19 cellular contexts compared by ENCODE assay signal in the genomic region with DNA sequence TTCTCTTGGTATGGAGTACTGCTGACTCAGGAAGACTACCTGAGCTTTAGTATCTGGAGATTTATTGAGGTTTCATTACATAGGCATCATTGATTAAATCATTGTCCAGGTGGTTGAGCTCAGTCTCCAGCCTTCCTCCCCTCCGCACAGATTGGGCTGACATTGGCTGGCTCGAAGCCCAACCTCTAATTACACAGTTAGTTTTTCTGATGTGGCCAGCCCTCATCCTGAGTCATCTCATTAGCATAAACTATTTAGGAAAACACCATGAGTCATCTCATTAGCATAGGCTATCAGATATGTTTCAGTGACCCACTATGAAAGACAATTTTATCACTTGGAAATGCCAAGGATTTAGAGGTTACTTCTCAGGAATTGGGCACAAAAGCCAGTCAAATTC.
DNase-seq lines count a peak whose midpoint lies in the region; ATAC-seq and TF ChIP-seq lines count a peak whose summit lies in the region.
"Had no signal": no experiment of that assay in that cellular context is flagged by ENCODE, and none has a peak within 500 bp of the region (broad histone marks: within the 10 kb centered on the region; RNA-seq: fewer than 3 reads in every experiment).

No MANE protein-coding gene starts in this region.

- intact Hi-C loops in A673 (cut with micrococcal nuclease; ENCODE audit: unreplicated experiment) = no loop called here

- ATAC-seq in GM19463 (IDR thresholded peaks at IDR 0.05; ENCODE audit: unreplicated experiment) (peak; percentile 23), HG02763 (IDR thresholded peaks at IDR 0.05; ENCODE audit: unreplicated experiment) (no peak), left lobe of liver (no peak)
- ATAC-seq: activated CD8-positive, alpha-beta memory T cell treated with anti-CD3 and anti-CD28 coated beads, Interleukin-2, amount 10 ng/mL, durations not matched to agents 7 days and 5 days; natural killer cell had no signal

- CTCF ChIA-PET in A673 (lab: Charles Lee) = no interaction called here

- no peak for TF ChIP-seq CTCF in A673 (conservative IDR thresholded peaks at IDR 0.05; ENCODE audit: low read depth, low read length)
- TF ChIP-seq CTCF in fibroblast of lung (conservative IDR thresholded peaks at IDR 0.05 in 1 of 2, IDR thresholded peaks at IDR 0.05 in 1 of 2; ENCODE audit: low read depth in 1 of 2, low read length in 2 of 2) = no peak

- H3K4me3 ChIP-seq in A673 (ENCODE audit: low read depth, low read length, poor library complexity, severe bottlenecking) = no peak overlapping the region
- no peak overlapping the region for H3K4me3 ChIP-seq in fibroblast of lung (replicated peaks in 1 of 4; ENCODE audit: control extremely low read depth in 1 of 4, insufficient read depth in 1 of 4, low read depth in 3 of 4, low read length in 4 of 4)
- H3K4me3 ChIP-seq: lung, prostate gland had no signal

- no peak overlapping the region for H2AFZ ChIP-seq in fibroblast of lung (ENCODE audit: low read length)

- H3K4me2 ChIP-seq in fibroblast of lung (ENCODE audit: extremely low read depth, insufficient read depth, low read length) = no peak overlapping the region

- H3K27me3 ChIP-seq in A673 (replicated peaks; ENCODE audit: insufficient read depth, low read depth, low read length, poor library complexity) (no peaks in the 10 kb centered on the region), fibroblast of lung (ENCODE audit: control insufficient read depth, insufficient read depth, low read length) (no peaks in the 10 kb centered on the region)

- H3K79me2 ChIP-seq in fibroblast of lung (ENCODE audit: control insufficient read depth, insufficient read depth, low read length) = no peaks in the 10 kb centered on the region

- no peak overlapping the region for H3K27ac ChIP-seq in A673 (ENCODE audit: low read depth, low read length, poor library complexity, severe bottlenecking)
- H3K27ac ChIP-seq in fibroblast of lung (ENCODE audit: insufficient read depth, low read length) = no peak overlapping the region
- H3K27ac ChIP-seq: prostate gland had no signal

- POLR2A ChIA-PET in A673 (lab: Charles Lee; ENCODE audit: low non-redundant PET) = no interaction called here

- no peaks in the 10 kb centered on the region for H3K4me1 ChIP-seq in A673 (ENCODE audit: insufficient read depth, low read length, poor library complexity, severe bottlenecking)
- H3K4me1 ChIP-seq in fibroblast of lung (ENCODE audit: control insufficient read depth, extremely low read depth, insufficient read depth, low read length) = no peaks in the 10 kb centered on the region
- H3K4me1 ChIP-seq: prostate gland had no signal

- no peaks in the 10 kb centered on the region for H4K20me1 ChIP-seq in fibroblast of lung (ENCODE audit: control insufficient read depth, extremely low read depth, insufficient read depth, low read length)

- H3K9me3 ChIP-seq in A673 (ENCODE audit: low read depth, low read length, poor library complexity, severe bottlenecking) (no peaks in the 10 kb centered on the region), fibroblast of lung (ENCODE audit: control insufficient read depth, insufficient read depth, low read depth, low read length) (no peaks in the 10 kb centered on the region)
- H3K9me3 ChIP-seq: prostate gland had no signal

- no TSS peak for BruUV-seq in A673 (replicated peaks; lab: Mats Ljungman, UMichigan)

- no peak overlapping the region for H3K9ac ChIP-seq in fibroblast of lung (ENCODE audit: insufficient read depth, low read length)

- no peaks in the 10 kb centered on the region for H3K36me3 ChIP-seq in A673 (ENCODE audit: insufficient read depth, low read length, poor library complexity, severe bottlenecking)
- no peaks in the 10 kb centered on the region for H3K36me3 ChIP-seq in fibroblast of lung (ENCODE audit: control insufficient read depth, insufficient read depth, low read length)
- H3K36me3 ChIP-seq: prostate gland had no signal

- DNase-seq in A673 (ENCODE audit: low spot score) (peak; percentile 89), SW480 (ENCODE audit: low spot score) (peak; percentile 56), fibroblast of lung (ENCODE audit: low read depth in 2 of 2) (peak; percentile 47 to 83), superior temporal gyrus (ENCODE audit: extremely low spot score) (no peak), GM19240 (ENCODE audit: insufficient read length, low spot score) (no peak), left lobe of liver (ENCODE audit: low spot score) (no peak)
- DNase-seq: activated B cell treated with CpG ODN at 0.5 μM for 24 hours; activated CD8-positive, alpha-beta memory T cell treated with anti-CD3 and anti-CD28 coated beads, Interleukin-2, amount 10 ng/mL, durations not matched to agents 7 days and 5 days; effector CD8-positive, alpha-beta T cell; foreskin melanocyte; GOT3; natural killer cell; NCI-H82; RPMI8226; stimulated activated CD4-positive, alpha-beta T cell treated with anti-CD3 and anti-CD28 coated beads, Interleukin-12 subunit alpha, Interleukin-12 subunit beta, amount 100 ng/mL, for 4 hours had no signal

Comparison
In these comparisons a context has a peak if more than half of its experiments do, and no peak if none do; other contexts are left out.
1. DNase-seq: peak in A673 (single experiment), SW480 (single experiment) and fibroblast of lung (2 of 2); none in superior temporal gyrus (single experiment), GM19240 (single experiment) and left lobe of liver (single experiment).